ENCODE assay signal across 8 cellular contexts in genomic region chr2:26785431-26786206, GRCh38. TPM values are rescaled to one million over a fixed set of nuclear protein-coding genes. Genes with fewer than 3 reads are reported as not detected.
DNase-seq lines count a peak whose midpoint lies in the region; ATAC-seq and TF ChIP-seq lines count a peak whose summit lies in the region.

CENPA (plus strand) TSS chr2:26786056; CDS start chr2:26786197, 141 bp downstream.

- H3K27ac ChIP-seq in AG04450 (ENCODE audit: low read depth, low read length) = peak within 1 kb of the TSS; percentile 58
- peak within 1 kb of the TSS; percentile 42 for H3K27ac ChIP-seq in smooth muscle cell (ENCODE audit: low read depth)

- WGBS in smooth muscle cell (ENCODE audit: low lambda C conversion rate) = 2% methylated on average over 49 of the region's 55 CpGs

- H3F3A ChIP-seq in smooth muscle cell (ENCODE audit: low read depth) = no peaks in the 10 kb centered on the region

- ATAC-seq in GM18907 (IDR thresholded peaks at IDR 0.05; ENCODE audit: unreplicated experiment) = peak; percentile 98
- peak; percentile 99 for ATAC-seq in HG03159 (IDR thresholded peaks at IDR 0.05; ENCODE audit: unreplicated experiment)

- H3K27me3 ChIP-seq in AG04450 (ENCODE audit: control insufficient read depth, insufficient read depth, low read length) (no peaks in the 10 kb centered on the region), smooth muscle cell (ENCODE audit: low read depth) (no peaks in the 10 kb centered on the region)

- peak; percentile 99 for DNase-seq in AG04450 (ENCODE audit: low read depth, low spot score)
- DNase-seq in NCI-H2227 treated with DMSO at 0.1 percent for 48 hours (lab: John Stamatoyannopoulos, UW) = peak; percentile 98
- peak; percentile 100 for DNase-seq in cardiac fibroblast (ENCODE audit: low read depth in 2 of 2)
- DNase-seq in iPS-NIHi7 (ENCODE audit: extremely low spot score) = peak; percentile 99
- DNase-seq in smooth muscle cell (lab: John Stamatoyannopoulos, UW; ENCODE audit: unreplicated experiment) = peak; percentile 82

- H4K20me1 ChIP-seq in smooth muscle cell (ENCODE audit: low read depth) = no peaks in the 10 kb centered on the region

- POLR2A ChIA-PET in AG04450 (lab: Yijun Ruan, JAX) = interaction anchor here (0.8 to 1.0 kb wide), 3 partner anchors 11 to 280 kb away, joined by 3 to 4 read pairs (median 4); no protein-coding TSS in a partner anchor

- H3K4me2 ChIP-seq in smooth muscle cell = peak within 1 kb of the TSS; percentile 93

- peak within 1 kb of the TSS; percentile 47 for H2AFZ ChIP-seq in smooth muscle cell (ENCODE audit: low read depth)

- CTCF ChIA-PET in AG04450 (lab: Charles Lee) = interaction anchor here (0.6 to 1.0 kb wide), 3 partner anchors 13 to 110 kb away, joined by 3 to 4 read pairs (median 4); no protein-coding TSS in a partner anchor

- H3K4me3 ChIP-seq in AG04450 (ENCODE audit: low read depth, low read length) (peak within 1 kb of the TSS; percentile 76), WI38 (ENCODE audit: low read depth, low read length) (peak within 1 kb of the TSS; percentile 80), cardiac fibroblast (replicated peaks in 1 of 2; ENCODE audit: low read depth in 2 of 2, low read length in 2 of 2) (peak within 1 kb of the TSS; percentile 81 to 95), smooth muscle cell (peak within 1 kb of the TSS; percentile 74)

- peak; percentile 25 for TF ChIP-seq CTCF in AG04450 (IDR thresholded peaks at IDR 0.05; ENCODE audit: low read depth, low read length)
- no peak for TF ChIP-seq CTCF in WI38 (IDR thresholded peaks at IDR 0.05; ENCODE audit: low read depth, low read length)
- no peak for TF ChIP-seq CTCF in cardiac fibroblast (IDR thresholded peaks at IDR 0.05; ENCODE audit: low read depth, low read length)
- no peak for TF ChIP-seq CTCF in smooth muscle cell (IDR thresholded peaks at IDR 0.05; ENCODE audit: borderline replicate concordance, insufficient read depth, poor library complexity, severe bottlenecking)

- peaks cover 8% of the 10 kb centered on the region for H3K4me1 ChIP-seq in smooth muscle cell (ENCODE audit: low read depth)

- peaks cover 40% of the 10 kb centered on the region for H3K79me2 ChIP-seq in smooth muscle cell (ENCODE audit: low read depth)

- H3K9ac ChIP-seq in smooth muscle cell (ENCODE audit: low read depth) = peak within 1 kb of the TSS; percentile 53

- no peaks in the 10 kb centered on the region for H3K36me3 ChIP-seq in smooth muscle cell (ENCODE audit: low read depth)

- H3K9me3 ChIP-seq in AG04450 (ENCODE audit: control insufficient read depth, insufficient read depth, low read length) (peaks cover 5% of the 10 kb centered on the region), smooth muscle cell (replicated peaks; ENCODE audit: low read depth) (no peaks in the 10 kb centered on the region)

RNA-seq across cellular contexts. Expression of gene CENPA, which starts in this region (rescaled TPM):
- 6.8 and 9.3 TPM in 2 replicates for polyA plus RNA-seq in AG04450 (2011; rRNA removed)
- 4.4 and 5.3 TPM in 2 replicates for polyA minus RNA-seq in AG04450 (2011; rRNA and poly(A)+ RNA removed)
- total RNA-seq in smooth muscle cell = 0.58 and 4.3 TPM in 2 replicates
- polyA plus RNA-seq in smooth muscle cell = 7.6 and 8.7 TPM in 2 replicates

Comparison
In these comparisons a context has a peak if more than half of its experiments do, and no peak if none do; other contexts are left out.
1. Peak in every context shown above with its lines: DNase-seq, ATAC-seq, H3K4me3 ChIP-seq and H3K27ac ChIP-seq.